In the genomic region with DNA sequence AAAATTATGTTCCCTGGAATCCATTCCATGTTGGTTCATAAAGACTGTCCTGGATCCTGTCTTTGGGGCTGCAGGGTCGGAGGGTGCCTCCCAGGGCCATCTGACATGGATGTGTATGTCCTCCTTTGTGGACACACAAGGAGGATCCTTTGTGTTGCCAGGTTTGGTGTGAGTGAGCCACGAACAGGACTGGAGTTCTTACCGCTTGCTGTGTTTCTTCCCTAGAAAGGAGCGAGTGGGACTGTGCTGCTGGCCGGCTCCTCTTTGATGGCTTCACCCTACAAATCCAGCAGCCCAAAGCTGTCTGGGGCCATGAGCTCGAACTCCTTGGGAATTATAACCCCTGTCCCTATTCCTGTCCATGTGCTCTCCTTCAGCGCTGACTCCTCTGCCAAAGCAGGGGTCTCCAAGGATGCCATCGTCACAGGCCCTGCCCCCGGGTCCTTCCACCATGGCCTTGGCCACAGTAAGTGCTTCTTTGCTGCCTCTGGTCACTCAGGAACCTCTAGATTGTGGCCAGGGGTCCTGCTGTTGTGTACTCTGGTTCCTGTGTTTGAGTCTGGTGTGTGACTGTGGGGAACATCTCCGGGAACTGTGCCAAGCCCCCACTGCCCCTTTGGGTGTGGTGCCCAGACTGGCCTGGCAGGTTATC, we compare ENCODE assay signal across 15 cellular contexts. TPM values are rescaled to one million over a fixed set of nuclear protein-coding genes. Genes with fewer than 3 reads are reported as not detected.
DNase-seq lines count a peak whose midpoint lies in the region; ATAC-seq, FAIRE-seq and TF ChIP-seq lines count a peak whose summit lies in the region.
"Had no signal": no experiment of that assay in that cellular context is flagged by ENCODE, and none has a peak within 500 bp of the region (broad histone marks: within the 10 kb centered on the region; RNA-seq: fewer than 3 reads in every experiment).

No MANE protein-coding gene starts in this region.

- in situ Hi-C loops in GM12878 (cut with MboI) = no loop called here

- DNase-seq in stimulated activated naive CD8-positive, alpha-beta T cell treated with anti-CD3 and anti-CD28 coated beads, Interleukin-15, amount 100 ng/mL, for 72 hours = no peak
- DNase-seq in stimulated activated naive CD8-positive, alpha-beta T cell treated with anti-CD3 and anti-CD28 coated beads, Interleukin-15, Interleukin-2, amounts not matched to agents 100 U/mL and 50 U/mL, for 24 hours = no peak
- no peak for DNase-seq in GM12878 (ENCODE audit: low read depth, low spot score)
- DNase-seq in NCI-H345 (lab: John Stamatoyannopoulos, UW) = no peak
- DNase-seq in H7 = no peak
- DNase-seq in osteoblast (ENCODE audit: insufficient read length, low spot score, missing footprints) = no peak
- DNase-seq: C1 segment of cervical spinal cord; CD4-positive, alpha-beta T cell; DMS79; GM23248 had no signal

- POLR2A ChIA-PET in GM12878 (lab: Charles Lee) = no interaction called here

- no TSS peak for BruUV-seq in GM12878 (replicated peaks; lab: Mats Ljungman, UMichigan)

- H3K27ac ChIP-seq in GM12878 (ENCODE audit: control insufficient read depth, insufficient read depth) (no peak overlapping the region), neutrophil (peak overlapping the region; percentile 15), osteoblast (ENCODE audit: low read depth, low read length) (no peak overlapping the region)
- H3K27ac ChIP-seq: GM23248 had no signal

- H2AFZ ChIP-seq in GM12878 (ENCODE audit: control insufficient read depth, low read depth, low read length) (no peak overlapping the region), osteoblast (ENCODE audit: low read length) (no peak overlapping the region)
- H2AFZ ChIP-seq: GM23248 had no signal

- H3K27ac Mint-ChIP-seq in stimulated activated naive CD8-positive, alpha-beta T cell treated with anti-CD3 and anti-CD28 coated beads, Interleukin-15, amount 100 ng/mL, for 72 hours = peak overlapping the region; percentile 24 to 72
- H3K27ac Mint-ChIP-seq: B cell; CD4-positive, alpha-beta T cell had no signal

- no peak overlapping the region for H3K4me3 Mint-ChIP-seq in stimulated activated naive CD8-positive, alpha-beta T cell treated with anti-CD3 and anti-CD28 coated beads, Interleukin-15, amount 100 ng/mL, for 72 hours
- H3K4me3 Mint-ChIP-seq: B cell; CD4-positive, alpha-beta T cell had no signal

- SMC1A ChIA-PET in GM12878 (lab: Charles Lee; ENCODE audit: uncharacterized antibody, unreplicated experiment) = no interaction called here

- H3K9me3 ChIP-seq in GM12878 (replicated peaks; ENCODE audit: control insufficient read depth, insufficient read depth, low read length) (no peaks in the 10 kb centered on the region), neutrophil (no peaks in the 10 kb centered on the region), osteoblast (ENCODE audit: low read depth, low read length) (no peaks in the 10 kb centered on the region)

- H4K20me1 ChIP-seq in GM12878 (ENCODE audit: control insufficient read depth, insufficient read depth) (no peaks in the 10 kb centered on the region), osteoblast (ENCODE audit: insufficient read depth, low read length) (peaks cover 6% of the 10 kb centered on the region)

- no peaks in the 10 kb centered on the region for H3K79me2 ChIP-seq in GM12878 (ENCODE audit: control insufficient read depth, insufficient read depth, low read length)
- no peaks in the 10 kb centered on the region for H3K79me2 ChIP-seq in osteoblast (ENCODE audit: insufficient read depth, low read length)

- H3K9ac ChIP-seq in GM12878 (ENCODE audit: control insufficient read depth, insufficient read depth, low read length) = no peak overlapping the region
- H3K9ac ChIP-seq: GM23248 had no signal

- TF ChIP-seq CTCF in GM12878 (IDR thresholded peaks at IDR 0.05 in 2 of 3, conservative IDR thresholded peaks at IDR 0.05 in 1 of 3; ENCODE audit: control insufficient read depth in 2 of 3, extremely low read depth in 1 of 3, insufficient read depth in 1 of 3, low read depth in 3 of 3, low read length in 3 of 3) = no peak
- TF ChIP-seq CTCF in neutrophil (IDR thresholded peaks at IDR 0.05) = no peak
- TF ChIP-seq CTCF in osteoblast (IDR thresholded peaks at IDR 0.05; ENCODE audit: extremely low read depth, low read depth, low read length) = no peak

- H3K4me3 ChIP-seq in GM12878 (no peak overlapping the region), neutrophil (ENCODE audit: low read depth in 1 of 2, low read length in 1 of 2) (no peak overlapping the region), H7 (ENCODE audit: insufficient read depth, low read depth, low read length) (no peak overlapping the region), osteoblast (ENCODE audit: insufficient read depth, low read length) (no peak overlapping the region)
- H3K4me3 ChIP-seq: GM23248 had no signal

- RAD21 ChIA-PET in GM12878 (lab: Charles Lee; ENCODE audit: unreplicated experiment) = no interaction called here

- H3K27me3 ChIP-seq in GM12878 (replicated peaks in 1 of 2; ENCODE audit: control insufficient read depth in 2 of 2, insufficient read depth in 2 of 2, low read length in 1 of 2) = no peaks in the 10 kb centered on the region
- H3K27me3 ChIP-seq in neutrophil = no peaks in the 10 kb centered on the region
- no peaks in the 10 kb centered on the region for H3K27me3 ChIP-seq in H7 (ENCODE audit: control insufficient read depth, insufficient read depth, low read length)
- no peaks in the 10 kb centered on the region for H3K27me3 ChIP-seq in osteoblast (ENCODE audit: insufficient read depth, low read length)

- intact Hi-C loops in GM12878 (cut with micrococcal nuclease; ENCODE audit: unreplicated experiment) = no loop called here

- H3K4me1 Mint-ChIP-seq in stimulated activated naive CD8-positive, alpha-beta T cell treated with anti-CD3 and anti-CD28 coated beads, Interleukin-15, amount 100 ng/mL, for 72 hours = no peaks in the 10 kb centered on the region
- H3K4me1 Mint-ChIP-seq: B cell had no signal

- no peaks in the 10 kb centered on the region for H3K27me3 Mint-ChIP-seq in stimulated activated naive CD8-positive, alpha-beta T cell treated with anti-CD3 and anti-CD28 coated beads, Interleukin-15, amount 100 ng/mL, for 72 hours
- H3K27me3 Mint-ChIP-seq: B cell; CD4-positive, alpha-beta T cell had no signal

- CTCF ChIA-PET in GM12878 (lab: Yijun Ruan, JAX) = no interaction called here

- WGBS in GM12878 (ENCODE audit: insufficient coverage, insufficient replicate concordance, low lambda C conversion rate, missing lambda C conversion rate) = 98% methylated on average over 10 of the region's 10 CpGs

- no peak for TF ChIP-seq EP300 in GM12878 (IDR thresholded peaks at IDR 0.05; ENCODE audit: borderline replicate concordance in 1 of 2, control insufficient read depth in 1 of 2, low read depth in 2 of 2, low read length in 2 of 2)

- no peak for ATAC-seq in stimulated activated naive CD8-positive, alpha-beta T cell treated with anti-CD3 and anti-CD28 coated beads, Interleukin-15, amount 100 ng/mL, for 72 hours
- ATAC-seq in stimulated activated naive CD8-positive, alpha-beta T cell treated with anti-CD3 and anti-CD28 coated beads, Interleukin-15, Interleukin-2, amounts not matched to agents 100 U/mL and 50 U/mL, for 24 hours = no peak
- no peak for ATAC-seq in GM12878

- no peak for TF ChIP-seq RAD21 in GM12878 (IDR thresholded peaks at IDR 0.05; ENCODE audit: insufficient read depth, low read depth, low read length)

- no peaks in the 10 kb centered on the region for H3K4me1 ChIP-seq in GM12878 (ENCODE audit: control insufficient read depth, insufficient read depth, low read length)
- peaks cover 0 to 3% of the 10 kb centered on the region in 2 experiments for H3K4me1 ChIP-seq in neutrophil (ENCODE audit: control insufficient read depth in 1 of 2, insufficient read depth in 1 of 2, low read depth in 1 of 2, low read length in 1 of 2)
- H3K4me1 ChIP-seq in osteoblast (ENCODE audit: insufficient read depth, low read length) = peaks cover 3% of the 10 kb centered on the region

- no peak for FAIRE-seq in GM12878 (lab: Jason Lieb, UNC)
- FAIRE-seq: A204.1, GM12891, H54 had no signal

- H3K4me2 ChIP-seq in GM12878 (ENCODE audit: control insufficient read depth, insufficient read depth) (no peak overlapping the region), osteoblast (ENCODE audit: insufficient read depth, low read length) (no peak overlapping the region)

- H3K36me3 ChIP-seq in GM12878 (ENCODE audit: control insufficient read depth in 2 of 2, insufficient read depth in 2 of 2, low read length in 1 of 2) = peaks cover 40 to 50% of the 10 kb centered on the region in 2 experiments
- peaks cover 100% of the 10 kb centered on the region for H3K36me3 ChIP-seq in neutrophil
- peaks cover 68% of the 10 kb centered on the region for H3K36me3 ChIP-seq in H7 (replicated peaks; ENCODE audit: control insufficient read depth, insufficient read depth, low read length)
- peaks cover 85% of the 10 kb centered on the region for H3K36me3 ChIP-seq in osteoblast (ENCODE audit: insufficient read depth, low read length)

- H3K9me3 Mint-ChIP-seq in stimulated activated naive CD8-positive, alpha-beta T cell treated with anti-CD3 and anti-CD28 coated beads, Interleukin-15, amount 100 ng/mL, for 72 hours = no peaks in the 10 kb centered on the region
- H3K9me3 Mint-ChIP-seq: CD4-positive, alpha-beta T cell had no signal

- TF ChIP-seq POLR2A in GM12878 (IDR thresholded peaks at IDR 0.05; ENCODE audit: low read depth, low read length) = peak; percentile 19; the same call in 1 of the 2 replicates

RNA-seq across cellular contexts. Expression of a gene that starts 29.5 kb away (rescaled TPM):
- 39.4 and 43.9 TPM in 2 replicates for total RNA-seq in GM12878 (2013; cell fraction: nucleolus; rRNA removed)
- 12.4 and 14.2 TPM in 2 replicates for total RNA-seq in GM12878 (2014; rRNA removed)
- total RNA-seq in GM12878 (2014; rRNA removed; fragmentation: Illumina TruSeq; extraction: Trizol) = 11.8 and 13.6 TPM in 2 replicates
- total RNA-seq in GM12878 (2021) = 28.0 and 32.5 TPM in 2 replicates
- 12.0 TPM for polyA plus RNA-seq in GM12878 (2011; ENCODE audit: low read depth)
- polyA plus RNA-seq in GM12878 (2011; rRNA removed) = 7.8 and 10.5 TPM in 2 replicates
- polyA plus RNA-seq in GM12878 (2011; cell fraction: cytosol; rRNA removed) = 12.5 and 14.0 TPM in 2 replicates
- polyA plus RNA-seq in GM12878 (2011; cell fraction: nucleus; rRNA removed) = 25.8 and 36.6 TPM in 2 replicates
- polyA plus RNA-seq in GM12878 (2012) = 15.8 and 17.6 TPM in 2 replicates
- 17.5 and 23.2 TPM in 2 replicates for polyA plus RNA-seq in GM12878 (2014; fragmentation: Illumina TruSeq; extraction: Trizol)
- polyA plus RNA-seq in GM12878 (2014; fragmentation: Nextera tagmentation; extraction: Ambion mirVana) = 1 to 10 TPM; 2.1 to 2.2 TPM
- 16.8 and 18.8 TPM in 2 replicates for polyA plus RNA-seq in GM12878 (2014; rRNA removed)
- polyA plus RNA-seq in GM12878 (2016; fragmentation: Nextera tagmentation; extraction: Ambion mirVana) = 10 to 100 TPM; 12.6 to 14.6 TPM
- polyA minus RNA-seq in GM12878 (2011; rRNA and poly(A)+ RNA removed) = 16.2 and 23.3 TPM in 2 replicates
- polyA minus RNA-seq in GM12878 (2011; cell fraction: cytosol; rRNA and poly(A)+ RNA removed) = 5.1 and 8.0 TPM in 2 replicates
- polyA minus RNA-seq in GM12878 (2011; cell fraction: nucleus; rRNA and poly(A)+ RNA removed) = 11.2 and 28.0 TPM in 2 replicates
- total RNA-seq in H7 (2014; rRNA removed; shearing (Covaris generic)) = 32.8 and 36.7 TPM in 2 replicates
- 34.5 and 38.4 TPM in 2 replicates for total RNA-seq in osteoblast

RNA-seq across cellular contexts. Expression of a gene that starts 29.7 kb away (rescaled TPM):
- 63.8 and 64.6 TPM in 2 replicates for total RNA-seq in GM12878 (2013; cell fraction: nucleolus; rRNA removed)
- total RNA-seq in GM12878 (2014; rRNA removed) = 31.1 and 40.9 TPM in 2 replicates
- 48.8 and 50.3 TPM in 2 replicates for total RNA-seq in GM12878 (2014; rRNA removed; fragmentation: Illumina TruSeq; extraction: Trizol)
- total RNA-seq in GM12878 (2021) = 81.9 and 90.2 TPM in 2 replicates
- 18.7 TPM for polyA plus RNA-seq in GM12878 (2011; ENCODE audit: low read depth)
- polyA plus RNA-seq in GM12878 (2011; rRNA removed) = 49.7 and 50.4 TPM in 2 replicates
- polyA plus RNA-seq in GM12878 (2011; cell fraction: cytosol; rRNA removed) = 46.6 and 56.8 TPM in 2 replicates
- 46.2 and 60.9 TPM in 2 replicates for polyA plus RNA-seq in GM12878 (2011; cell fraction: nucleus; rRNA removed)
- polyA plus RNA-seq in GM12878 (2012) = 31.8 and 36.9 TPM in 2 replicates
- polyA plus RNA-seq in GM12878 (2014; fragmentation: Illumina TruSeq; extraction: Trizol) = 82.7 and 83.3 TPM in 2 replicates
- polyA plus RNA-seq in GM12878 (2014; fragmentation: Nextera tagmentation; extraction: Ambion mirVana) = 10 to 100 TPM in 1 of 2 experiments, 1 to 10 TPM in 1; 7.3 to 10.1 TPM
- polyA plus RNA-seq in GM12878 (2014; rRNA removed) = 69.7 and 74.8 TPM in 2 replicates
- 10 to 100 TPM; 63.9 to 68.9 TPM for polyA plus RNA-seq in GM12878 (2016; fragmentation: Nextera tagmentation; extraction: Ambion mirVana)
- 34.6 and 53.1 TPM in 2 replicates for polyA minus RNA-seq in GM12878 (2011; rRNA and poly(A)+ RNA removed)
- polyA minus RNA-seq in GM12878 (2011; cell fraction: cytosol; rRNA and poly(A)+ RNA removed) = 14.2 and 14.7 TPM in 2 replicates
- 26.4 and 31.8 TPM in 2 replicates for polyA minus RNA-seq in GM12878 (2011; cell fraction: nucleus; rRNA and poly(A)+ RNA removed)
- 56.6 and 64.7 TPM in 2 replicates for total RNA-seq in H7 (2014; rRNA removed; shearing (Covaris generic))
- 48.0 and 48.1 TPM in 2 replicates for total RNA-seq in osteoblast
